2 cellular contexts compared by ENCODE assay signal in genomic region chr3:138696661-138697370, GRCh38.
TF ChIP-seq lines count a peak whose summit lies in the region.

No MANE protein-coding gene starts in this region.

TF ChIP-seq in SK-N-SH, 30 proteins besides CTCF, POLR2A, EP300 and RAD21 (continued from another document):
- no peak for TF ChIP-seq PBX3 (IDR thresholded peaks at IDR 0.05)
- no peak for TF ChIP-seq IRF3 (IDR thresholded peaks at IDR 0.05; ENCODE audit: low read depth, low read length)
- TF ChIP-seq JUND (IDR thresholded peaks at IDR 0.05), result no peak
- no peak for TF ChIP-seq GATA2 (CRISPR knock-in tag; IDR thresholded peaks at IDR 0.05)
TF ChIP-seq in SK-N-SH: peak in this region for 0.

TF ChIP-seq in HepG2, 621 proteins besides CTCF, POLR2A, EP300 and RAD21 (continued from another document):
- TF ChIP-seq, protein P1, sequence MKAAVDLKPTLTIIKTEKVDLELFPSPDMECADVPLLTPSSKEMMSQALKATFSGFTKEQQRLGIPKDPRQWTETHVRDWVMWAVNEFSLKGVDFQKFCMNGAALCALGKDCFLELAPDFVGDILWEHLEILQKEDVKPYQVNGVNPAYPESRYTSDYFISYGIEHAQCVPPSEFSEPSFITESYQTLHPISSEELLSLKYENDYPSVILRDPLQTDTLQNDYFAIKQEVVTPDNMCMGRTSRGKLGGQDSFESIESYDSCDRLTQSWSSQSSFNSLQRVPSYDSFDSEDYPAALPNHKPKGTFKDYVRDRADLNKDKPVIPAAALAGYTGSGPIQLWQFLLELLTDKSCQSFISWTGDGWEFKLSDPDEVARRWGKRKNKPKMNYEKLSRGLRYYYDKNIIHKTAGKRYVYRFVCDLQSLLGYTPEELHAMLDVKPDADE (CRISPR knock-in tag; IDR thresholded peaks at IDR 0.05), result no peak
- TF ChIP-seq HMG20A (CRISPR knock-in tag; IDR thresholded peaks at IDR 0.05; ENCODE audit: borderline replicate concordance) (no peak), PAX8 (CRISPR knock-in tag; IDR thresholded peaks at IDR 0.05; ENCODE audit: borderline replicate concordance) (no peak), CENPBD1 (CRISPR knock-in tag; IDR thresholded peaks at IDR 0.05; ENCODE audit: borderline replicate concordance, low read depth) (no peak), KLF15 (CRISPR knock-in tag; IDR thresholded peaks at IDR 0.05; ENCODE audit: borderline replicate concordance) (no peak), KLF11 (CRISPR knock-in tag; IDR thresholded peaks at IDR 0.05) (no peak), ZNF567 (CRISPR knock-in tag; IDR thresholded peaks at IDR 0.05; ENCODE audit: borderline replicate concordance) (no peak), REL (CRISPR knock-in tag; conservative IDR thresholded peaks at IDR 0.05) (no peak), HIC2 (CRISPR knock-in tag; IDR thresholded peaks at IDR 0.05; ENCODE audit: low read depth) (no peak), SSRP1 (CRISPR knock-in tag; IDR thresholded peaks at IDR 0.05) (no peak), PAWR (CRISPR knock-in tag; IDR thresholded peaks at IDR 0.05; ENCODE audit: borderline replicate concordance) (no peak), BRCA1 (CRISPR knock-in tag; IDR thresholded peaks at IDR 0.05) (no peak), U2AF2 (IDR thresholded peaks at IDR 0.05; ENCODE audit: low read depth, low read length) (no peak), FOXO1 (CRISPR knock-in tag; IDR thresholded peaks at IDR 0.05) (no peak), ZNF468 (CRISPR knock-in tag; IDR thresholded peaks at IDR 0.05) (no peak), DNMT1 (CRISPR knock-in tag; IDR thresholded peaks at IDR 0.05) (no peak)
- TF ChIP-seq, protein P2, sequence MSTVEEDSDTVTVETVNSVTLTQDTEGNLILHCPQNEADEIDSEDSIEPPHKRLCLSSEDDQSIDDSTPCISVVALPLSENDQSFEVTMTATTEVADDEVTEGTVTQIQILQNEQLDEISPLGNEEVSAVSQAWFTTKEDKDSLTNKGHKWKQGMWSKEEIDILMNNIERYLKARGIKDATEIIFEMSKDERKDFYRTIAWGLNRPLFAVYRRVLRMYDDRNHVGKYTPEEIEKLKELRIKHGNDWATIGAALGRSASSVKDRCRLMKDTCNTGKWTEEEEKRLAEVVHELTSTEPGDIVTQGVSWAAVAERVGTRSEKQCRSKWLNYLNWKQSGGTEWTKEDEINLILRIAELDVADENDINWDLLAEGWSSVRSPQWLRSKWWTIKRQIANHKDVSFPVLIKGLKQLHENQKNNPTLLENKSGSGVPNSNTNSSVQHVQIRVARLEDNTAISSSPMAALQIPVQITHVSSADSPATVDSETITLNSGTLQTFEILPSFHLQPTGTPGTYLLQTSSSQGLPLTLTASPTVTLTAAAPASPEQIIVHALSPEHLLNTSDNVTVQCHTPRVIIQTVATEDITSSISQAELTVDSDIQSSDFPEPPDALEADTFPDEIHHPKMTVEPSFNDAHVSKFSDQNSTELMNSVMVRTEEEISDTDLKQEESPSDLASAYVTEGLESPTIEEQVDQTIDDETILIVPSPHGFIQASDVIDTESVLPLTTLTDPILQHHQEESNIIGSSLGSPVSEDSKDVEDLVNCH (CRISPR knock-in tag; IDR thresholded peaks at IDR 0.05), result no peak
